8 cellular contexts compared by ENCODE assay signal in the genomic region with DNA sequence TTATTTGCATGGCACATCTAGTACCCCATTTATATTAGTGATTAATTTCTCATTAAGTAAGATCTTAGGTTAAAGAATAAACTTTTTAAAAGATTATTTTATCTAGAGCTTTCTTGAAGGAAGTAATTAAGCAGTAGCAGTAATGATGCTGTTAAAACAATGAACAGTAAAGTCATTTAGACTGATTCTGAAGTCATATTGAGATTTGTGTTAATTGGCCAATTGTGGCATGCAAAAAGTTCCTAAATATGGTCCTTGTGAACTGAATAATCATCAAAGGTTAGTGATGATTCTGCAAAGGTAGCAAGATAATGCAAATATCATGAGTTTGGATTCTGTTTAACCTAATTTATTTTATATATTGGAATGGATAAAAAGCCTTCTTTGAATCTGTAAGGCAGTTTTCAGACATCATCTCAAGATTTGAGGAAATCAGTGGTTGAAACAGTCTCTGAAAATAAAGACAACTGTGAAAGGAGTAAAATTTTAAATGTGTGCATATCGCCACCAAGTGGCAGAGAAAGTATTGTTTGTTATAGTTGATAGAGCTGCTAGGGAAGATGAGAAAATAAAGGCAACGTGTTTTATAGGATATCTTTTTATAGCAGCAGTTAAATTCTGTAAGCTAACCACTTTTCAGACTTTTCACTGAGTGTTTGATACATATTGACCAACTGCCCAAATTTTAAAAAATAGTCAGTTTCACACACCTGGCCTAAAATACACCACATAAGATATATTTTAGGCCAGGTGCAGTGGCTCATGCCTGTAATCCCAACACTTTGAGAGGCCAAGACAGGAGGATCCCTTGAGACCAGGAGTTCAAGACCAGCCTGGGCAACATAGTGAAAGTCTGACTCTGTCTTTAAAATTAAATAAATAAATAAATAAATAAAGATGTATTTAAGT.
DNase-seq lines count a peak whose midpoint lies in the region; ATAC-seq and TF ChIP-seq lines count a peak whose summit lies in the region.

No MANE protein-coding gene starts in this region.

- H3K36me3 Mint-ChIP-seq in effector memory CD8-positive, alpha-beta T cell (ENCODE audit: insufficient read depth), result peaks cover 24% of the 10 kb centered on the region

- TF ChIP-seq CTCF in LNCaP clone FGC (IDR thresholded peaks at IDR 0.05; ENCODE audit: control insufficient read depth, extremely low read depth, insufficient read depth) (peak; percentile 68), RWPE2 (IDR thresholded peaks at IDR 0.05; ENCODE audit: poor library complexity, severe bottlenecking) (peak; percentile 85)

- H3K27me3 ChIP-seq in RWPE2 (ENCODE audit: insufficient read depth, poor library complexity, severe bottlenecking), result no peaks in the 10 kb centered on the region

- peak; percentile 82 for ATAC-seq in GM19395 (IDR thresholded peaks at IDR 0.05; ENCODE audit: unreplicated experiment)
- peak; percentile 64 for ATAC-seq in RWPE2 (ENCODE audit: low read depth)
- ATAC-seq in effector memory CD8-positive, alpha-beta T cell (replicated peaks), result peak; percentile 61

- H3K27ac Mint-ChIP-seq in effector memory CD8-positive, alpha-beta T cell, result no peak overlapping the region

- peaks cover 13% of the 10 kb centered on the region for H3K9me3 ChIP-seq in RWPE2 (ENCODE audit: severe bottlenecking)

- H3K36me3 ChIP-seq in RWPE2 (ENCODE audit: low read depth), result peaks cover 41% of the 10 kb centered on the region

- peak; percentile 11 for DNase-seq in activated CD4-positive, CD25-positive, alpha-beta regulatory T cell treated with anti-CD3 and anti-CD28 coated beads, Interleukin-2, amount 50 U/mL, for 16 hours (ENCODE audit: low read depth, low spot score)
- no peak for DNase-seq in activated CD4-positive, CD25-positive, alpha-beta regulatory T cell (lab: John Stamatoyannopoulos, UW)
- DNase-seq in LNCaP clone FGC (ENCODE audit: low read depth), result peak; percentile 58
- no peak for DNase-seq in RWPE2 (ENCODE audit: low spot score)
- DNase-seq in effector memory CD8-positive, alpha-beta T cell, result peak; percentile 33 to 55 (median 44)
- DNase-seq in middle frontal gyrus (ENCODE audit: extremely low spot score, low spot score), result peak; percentile 80
- DNase-seq in NK-92 treated with Interleukin-12 subunit alpha and Interleukin-12 subunit beta, amount 100 ng/mL, for 24 hours (lab: John Stamatoyannopoulos, UW), result no peak

- no peaks in the 10 kb centered on the region for H3K4me1 ChIP-seq in RWPE2 (ENCODE audit: insufficient read depth, poor library complexity, severe bottlenecking)

- no peak overlapping the region for H3K4me3 Mint-ChIP-seq in effector memory CD8-positive, alpha-beta T cell

- H3K27me3 Mint-ChIP-seq in effector memory CD8-positive, alpha-beta T cell, result no peaks in the 10 kb centered on the region

- H3K27ac ChIP-seq in RWPE2 (ENCODE audit: poor library complexity, severe bottlenecking), result no peak overlapping the region

- peaks cover 4 to 8% of the 10 kb centered on the region in 2 donors for H3K9me3 Mint-ChIP-seq in effector memory CD8-positive, alpha-beta T cell

- no peaks in the 10 kb centered on the region for H3K4me1 Mint-ChIP-seq in effector memory CD8-positive, alpha-beta T cell (ENCODE audit: low read depth in 2 of 2)

- H3K4me3 ChIP-seq in LNCaP clone FGC (ENCODE audit: low read depth, low read length) (no peak overlapping the region), RWPE2 (ENCODE audit: severe bottlenecking) (no peak overlapping the region)

Comparison
In these comparisons a context has a peak if more than half of its experiments do, and no peak if none do; other contexts are left out.
1. DNase-seq: peak in activated CD4-positive, CD25-positive, alpha-beta regulatory T cell treated with anti-CD3 and anti-CD28 coated beads, Interleukin-2, amount 50 U/mL, for 16 hours (single experiment), LNCaP clone FGC (single experiment), effector memory CD8-positive, alpha-beta T cell (3 of 3) and middle frontal gyrus (single experiment); none in activated CD4-positive, CD25-positive, alpha-beta regulatory T cell (0 of 4), RWPE2 (single experiment) and NK-92 treated with Interleukin-12 subunit alpha and Interleukin-12 subunit beta, amount 100 ng/mL, for 24 hours (single experiment).
2. Peak in every context shown above with its lines, with median percentiles within 50 percentile points of each other: ATAC-seq.